ENCODE assay signal across 27 cellular contexts in genomic region chr15:57785959-57786358, GRCh38.
"Had no signal": no experiment of that assay in that cellular context is flagged by ENCODE, and none has a peak within 500 bp of the region (broad histone marks: within the 10 kb centered on the region; RNA-seq: fewer than 3 reads in every experiment).

No MANE protein-coding gene starts in this region.

- H3K27ac Mint-ChIP-seq: activated B cell treated with CpG ODN at 0.5 μM for 24 hours; activated CD8-positive, alpha-beta T cell treated with anti-CD3 and anti-CD28 coated beads for 36 hours; activated naive CD8-positive, alpha-beta T cell treated with anti-CD3 and anti-CD28 coated beads, Interleukin-2, amount 10 ng/mL, durations not matched to agents 7 days and 5 days; T-cell had no signal

- H3K4me1 Mint-ChIP-seq: activated B cell treated with CpG ODN at 0.5 μM for 24 hours, T-cell had no signal

- H3K9me3 Mint-ChIP-seq: activated B cell treated with CpG ODN at 0.5 μM for 24 hours; activated CD8-positive, alpha-beta T cell treated with anti-CD3 and anti-CD28 coated beads for 36 hours; activated naive CD8-positive, alpha-beta T cell treated with anti-CD3 and anti-CD28 coated beads, Interleukin-2, amount 10 ng/mL, durations not matched to agents 7 days and 5 days; T-cell had no signal

- ATAC-seq: activated CD8-positive, alpha-beta T cell treated with anti-CD3 and anti-CD28 coated beads for 36 hours; Panc1; Right ventricle myocardium inferior; T-cell had no signal

- H3K4me3 ChIP-seq: adrenal gland, SK-N-MC had no signal

- H3K4me3 Mint-ChIP-seq: activated B cell treated with CpG ODN at 0.5 μM for 24 hours; activated CD8-positive, alpha-beta T cell treated with anti-CD3 and anti-CD28 coated beads for 36 hours; activated naive CD8-positive, alpha-beta T cell treated with anti-CD3 and anti-CD28 coated beads, Interleukin-2, amount 10 ng/mL, durations not matched to agents 7 days and 5 days; T-cell had no signal

- H3K36me3 Mint-ChIP-seq: activated naive CD8-positive, alpha-beta T cell treated with anti-CD3 and anti-CD28 coated beads, Interleukin-2, amount 10 ng/mL, durations not matched to agents 7 days and 5 days; T-cell had no signal

- DNase-seq: activated B cell treated with CpG ODN at 0.5 μM for 24 hours; activated CD4-positive, alpha-beta T cell treated with anti-CD3 and anti-CD28 coated beads, Interleukin-2, amount 50 U/mL, for 1 hour; activated CD8-positive, alpha-beta memory T cell treated with anti-CD3 and anti-CD28 coated beads, Interleukin-2, amount 50 U/mL, for 4 hours; activated CD8-positive, alpha-beta T cell treated with anti-CD3 and anti-CD28 coated beads for 36 hours; activated effector memory CD4-positive, alpha-beta T cell treated with Interleukin-2 at 50 U/mL for 16 hours; activated naive CD4-positive, alpha-beta T cell treated with Interleukin-2 at 50 U/mL for 16 hours; activated naive CD8-positive, alpha-beta T cell treated with anti-CD3 and anti-CD28 coated beads, Interleukin-2, amount 10 ng/mL, durations not matched to agents 7 days and 5 days; adrenal gland; anterior cingulate cortex; cerebellar nuclear complex; KG1; NCI-H1092; NCI-H1417; NCI-H1930; NCI-H2107; NCI-H345; NCI-H510A; NCI-H526 treated with DMSO at 0.1 percent for 48 hours; NCI-H82; OCI-M1; RPMI8226; T-cell; T-helper 2 cell; T1000 had no signal
